ENCODE assay signal across 20 cellular contexts in genomic region chr6:132843316-132844040, GRCh38. TPM values are rescaled to one million over a fixed set of nuclear protein-coding genes. Genes with fewer than 3 reads are reported as not detected.
DNase-seq lines count a peak whose midpoint lies in the region; ATAC-seq, FAIRE-seq and TF ChIP-seq lines count a peak whose summit lies in the region.
"Had no signal": no experiment of that assay in that cellular context is flagged by ENCODE, and none has a peak within 500 bp of the region (broad histone marks: within the 10 kb centered on the region; RNA-seq: fewer than 3 reads in every experiment).

No MANE protein-coding gene starts in this region.

- H3K4me1 ChIP-seq in GM23338 (ENCODE audit: insufficient read depth), result peaks cover 10% of the 10 kb centered on the region
- peaks cover 9% of the 10 kb centered on the region; the same call in 1 of the 2 replicates for H3K4me1 ChIP-seq in HUES48 (ENCODE audit: control insufficient read depth, insufficient read depth, low read length)
- H3K4me1 ChIP-seq in astrocyte (ENCODE audit: insufficient read depth, low read length), result no peaks in the 10 kb centered on the region
- no peaks in the 10 kb centered on the region for H3K4me1 ChIP-seq in CD4-positive, alpha-beta memory T cell (ENCODE audit: insufficient read depth, low read length)
- no peaks in the 10 kb centered on the region for H3K4me1 ChIP-seq in esophagus squamous epithelium
- H3K4me1 ChIP-seq: BLaER1 treated with 17β-estradiol and CSF1 and Interleukin-3, amounts not matched to agents 10 nM and 100 nM; Caco-2 had no signal

- H3K79me2 ChIP-seq in GM23338 (replicated peaks; ENCODE audit: insufficient read depth) (no peaks in the 10 kb centered on the region), astrocyte (ENCODE audit: insufficient read depth, low read length) (no peaks in the 10 kb centered on the region)

- no peak overlapping the region for H2AFZ ChIP-seq in GM23338
- no peak overlapping the region for H2AFZ ChIP-seq in astrocyte (ENCODE audit: low read depth, low read length)

- H4K20me1 ChIP-seq in GM23338 (replicated peaks; ENCODE audit: insufficient read depth) (no peaks in the 10 kb centered on the region), astrocyte (ENCODE audit: insufficient read depth, low read length) (no peaks in the 10 kb centered on the region)
- H4K20me1 ChIP-seq: BLaER1 treated with 17β-estradiol and CSF1 and Interleukin-3, amounts not matched to agents 10 nM and 100 nM had no signal

- H3K36me3 Mint-ChIP-seq in GM23338 (ENCODE audit: low read depth) (no peaks in the 10 kb centered on the region), astrocyte (ENCODE audit: low read depth, unreplicated experiment) (no peaks in the 10 kb centered on the region)
- H3K36me3 Mint-ChIP-seq in CD4-positive, alpha-beta memory T cell, result no peaks in the 10 kb centered on the region
- H3K36me3 Mint-ChIP-seq: CD8-positive, alpha-beta memory T cell had no signal

- peaks cover 12% of the 10 kb centered on the region; the same call in 2 of the 3 replicates for H3K4me1 Mint-ChIP-seq in GM23338
- no peaks in the 10 kb centered on the region for H3K4me1 Mint-ChIP-seq in astrocyte (ENCODE audit: low read depth, unreplicated experiment)
- no peaks in the 10 kb centered on the region for H3K4me1 Mint-ChIP-seq in CD4-positive, alpha-beta memory T cell
- H3K4me1 Mint-ChIP-seq: B cell; CD8-positive, alpha-beta memory T cell had no signal

- H3K9me3 Mint-ChIP-seq in GM23338 (no peaks in the 10 kb centered on the region), astrocyte (ENCODE audit: unreplicated experiment) (no peaks in the 10 kb centered on the region)
- H3K9me3 Mint-ChIP-seq in CD4-positive, alpha-beta memory T cell, result peaks cover 0 to 2% (median 0%) of the 10 kb centered on the region in 8 donors
- H3K9me3 Mint-ChIP-seq: HFFc6 had no signal

- no peak overlapping the region for H3K27ac Mint-ChIP-seq in GM23338
- no peak overlapping the region for H3K27ac Mint-ChIP-seq in astrocyte (ENCODE audit: unreplicated experiment)
- no peak overlapping the region for H3K27ac Mint-ChIP-seq in CD4-positive, alpha-beta memory T cell
- H3K27ac Mint-ChIP-seq: B cell; CD8-positive, alpha-beta memory T cell; HFFc6 had no signal

- no peaks in the 10 kb centered on the region for H3F3A ChIP-seq in GM23338 (replicated peaks; ENCODE audit: low read depth)

- DNase-seq in GM23338 (ENCODE audit: low spot score), result peak; percentile 34
- peak; percentile 22 for DNase-seq in astrocyte (ENCODE audit: low read depth)
- DNase-seq in left kidney (ENCODE audit: low read depth, low spot score), result peak; percentile 73
- no peak for DNase-seq in NOMO-1 (lab: John Stamatoyannopoulos, UW; ENCODE audit: unreplicated experiment in 2 of 2)
- no peak for DNase-seq in CD4-positive, alpha-beta memory T cell
- no peak for DNase-seq in esophagus squamous epithelium (lab: John Stamatoyannopoulos, UW)
- DNase-seq: Caco-2; CD8-positive, alpha-beta memory T cell; HCEC 1CT; HFFc6 had no signal

- FAIRE-seq in astrocyte (lab: Jason Lieb, UNC), result no peak
- FAIRE-seq: D721Med, G401.6, GM12891, GM19239, H54, HTR-8/SVneo had no signal

- no peaks in the 10 kb centered on the region for H3K9me2 ChIP-seq in GM23338 (ENCODE audit: insufficient read depth)

- intact Hi-C loops in CD4-positive, alpha-beta memory T cell (cut with micrococcal nuclease), result loop anchor here (2.0 kb wide), 1 partner anchor 23 kb away; no protein-coding TSS in a partner anchor
- intact Hi-C loops in esophagus squamous epithelium (cut with DNase I), result no loop called here

- WGBS in esophagus squamous epithelium, 2 donors, result 72 to 73% methylated on average over 8 of the region's 8 CpGs

- H3K4me2 ChIP-seq in GM23338, result peak overlapping the region; percentile 25; the same call in 1 of the 2 replicates
- H3K4me2 ChIP-seq in astrocyte (ENCODE audit: low read length), result no peak overlapping the region
- H3K4me2 ChIP-seq: BLaER1 treated with 17β-estradiol and CSF1 and Interleukin-3, amounts not matched to agents 10 nM and 100 nM had no signal

- no peak overlapping the region for H3K27ac ChIP-seq in GM23338 (ENCODE audit: low read depth)
- H3K27ac ChIP-seq in HUES48 (ENCODE audit: low read depth, low read length), result peak overlapping the region; percentile 31
- H3K27ac ChIP-seq in astrocyte (ENCODE audit: low read depth, low read length), result no peak overlapping the region
- no peak overlapping the region for H3K27ac ChIP-seq in CD4-positive, alpha-beta memory T cell (ENCODE audit: low read depth, low read length)
- H3K27ac ChIP-seq in esophagus squamous epithelium, result no peak overlapping the region
- H3K27ac ChIP-seq: BLaER1 treated with 17β-estradiol and CSF1 and Interleukin-3, amounts not matched to agents 10 nM and 100 nM had no signal

- H3K4me3 Mint-ChIP-seq in GM23338 (no peak overlapping the region), astrocyte (ENCODE audit: unreplicated experiment) (no peak overlapping the region)
- no peak overlapping the region for H3K4me3 Mint-ChIP-seq in CD4-positive, alpha-beta memory T cell
- H3K4me3 Mint-ChIP-seq: B cell; CD8-positive, alpha-beta memory T cell; HFFc6 had no signal

- TF ChIP-seq POLR2A in esophagus squamous epithelium (IDR thresholded peaks at IDR 0.05), result no peak

- TF ChIP-seq CTCF in GM23338 (conservative IDR thresholded peaks at IDR 0.05; ENCODE audit: low read depth in 2 of 2) (no peak), astrocyte (IDR thresholded peaks at IDR 0.05; ENCODE audit: insufficient read depth, low read depth, low read length) (no peak), esophagus squamous epithelium (IDR thresholded peaks at IDR 0.05) (no peak)

- ATAC-seq in GM23338 (peak; percentile 81), HG02870 (IDR thresholded peaks at IDR 0.05; ENCODE audit: unreplicated experiment) (no peak)

- no peaks in the 10 kb centered on the region for H3K27me3 ChIP-seq in GM23338 (ENCODE audit: insufficient read depth)
- no peaks in the 10 kb centered on the region for H3K27me3 ChIP-seq in HUES48 (ENCODE audit: control insufficient read depth, insufficient read depth, low read length)
- no peaks in the 10 kb centered on the region for H3K27me3 ChIP-seq in astrocyte (ENCODE audit: insufficient read depth, low read length)
- H3K27me3 ChIP-seq in CD4-positive, alpha-beta memory T cell (ENCODE audit: insufficient read depth, low read length), result no peaks in the 10 kb centered on the region
- no peaks in the 10 kb centered on the region for H3K27me3 ChIP-seq in esophagus squamous epithelium
- H3K27me3 ChIP-seq: BLaER1 treated with 17β-estradiol and CSF1 and Interleukin-3, amounts not matched to agents 10 nM and 100 nM had no signal

- H3K9me3 ChIP-seq in HUES48 (ENCODE audit: control insufficient read depth, insufficient read depth, low read length) (no peaks in the 10 kb centered on the region), astrocyte (ENCODE audit: insufficient read depth, low read depth, low read length) (no peaks in the 10 kb centered on the region), esophagus squamous epithelium (no peaks in the 10 kb centered on the region)
- H3K9me3 ChIP-seq in CD4-positive, alpha-beta memory T cell (ENCODE audit: control insufficient read depth in 1 of 2, low read length in 2 of 2), result no peaks in the 10 kb centered on the region
- H3K9me3 ChIP-seq: BLaER1 treated with 17β-estradiol and CSF1 and Interleukin-3, amounts not matched to agents 10 nM and 100 nM; Caco-2 had no signal

- no peak overlapping the region for H3K9ac ChIP-seq in HUES48 (ENCODE audit: low read depth, low read length)
- H3K9ac ChIP-seq in astrocyte (ENCODE audit: low read length), result no peak overlapping the region
- H3K9ac ChIP-seq: BLaER1 treated with 17β-estradiol and CSF1 and Interleukin-3, amounts not matched to agents 10 nM and 100 nM had no signal

- peaks cover 4% of the 10 kb centered on the region for H3K27me3 Mint-ChIP-seq in GM23338 (ENCODE audit: insufficient read depth, low read depth, poor library complexity)
- no peaks in the 10 kb centered on the region for H3K27me3 Mint-ChIP-seq in astrocyte (ENCODE audit: low read depth, unreplicated experiment)
- H3K27me3 Mint-ChIP-seq in CD4-positive, alpha-beta memory T cell, result peaks cover 2 to 5% of the 10 kb centered on the region in 2 donors

- CTCF ChIA-PET in CD4-positive, alpha-beta memory T cell (lab: Charles Lee; ENCODE audit: partially characterized antibody), result interaction anchor here (0.7 to 0.8 kb wide), 2 partner anchors 14 to 15 kb away, joined by 3 read pairs; no protein-coding TSS in a partner anchor

- POLR2A ChIA-PET in CD4-positive, alpha-beta memory T cell (lab: Charles Lee; ENCODE audit: partially characterized antibody), result no interaction called here

- H3K36me3 ChIP-seq in GM23338 (ENCODE audit: insufficient read depth), result no peaks in the 10 kb centered on the region
- H3K36me3 ChIP-seq in HUES48 (ENCODE audit: control insufficient read depth, insufficient read depth, low read length), result no peaks in the 10 kb centered on the region
- no peaks in the 10 kb centered on the region for H3K36me3 ChIP-seq in astrocyte (ENCODE audit: insufficient read depth, low read length)
- no peaks in the 10 kb centered on the region for H3K36me3 ChIP-seq in CD4-positive, alpha-beta memory T cell (ENCODE audit: insufficient read depth, low read length)
- no peaks in the 10 kb centered on the region for H3K36me3 ChIP-seq in esophagus squamous epithelium
- H3K36me3 ChIP-seq: BLaER1 treated with 17β-estradiol and CSF1 and Interleukin-3, amounts not matched to agents 10 nM and 100 nM had no signal

- no peak overlapping the region for H3K4me3 ChIP-seq in GM23338
- no peak overlapping the region for H3K4me3 ChIP-seq in HUES48 (ENCODE audit: low read depth, low read length)
- no peak overlapping the region for H3K4me3 ChIP-seq in astrocyte (ENCODE audit: insufficient read depth, low read depth, low read length)
- no peak overlapping the region for H3K4me3 ChIP-seq in CD4-positive, alpha-beta memory T cell (ENCODE audit: low read length in 2 of 2)
- no peak overlapping the region for H3K4me3 ChIP-seq in esophagus squamous epithelium
- H3K4me3 ChIP-seq: BLaER1 treated with 17β-estradiol and CSF1 and Interleukin-3, amounts not matched to agents 10 nM and 100 nM had no signal

TF ChIP-seq in GM23338, 12 proteins besides CTCF, POLR2A, EP300 and RAD21 (continues in another document):
- no peak for TF ChIP-seq ZNF114 (CRISPR knock-in tag; IDR thresholded peaks at IDR 0.05)
- TF ChIP-seq CREB1 (CRISPR knock-in tag; IDR thresholded peaks at IDR 0.05; ENCODE audit: low read depth), result no peak
- TF ChIP-seq JUNB (IDR thresholded peaks at IDR 0.05; ENCODE audit: unreplicated experiment), result no peak

RNA-seq across cellular contexts. Expression of gene RPS12, which starts 29.1 kb away (rescaled TPM):
- 1,103 and 1,363 TPM in 2 replicates for total RNA-seq in GM23338 (2014; rRNA removed; shearing (Covaris generic))
- polyA plus RNA-seq in GM23338 (2016; fragmentation: Nextera tagmentation; extraction: Ambion mirVana), result 1,209 and 1,220 TPM in 2 replicates
- total RNA-seq in astrocyte (959 and 1,022 TPM in 2 replicates), esophagus squamous epithelium (1,000 to 10,000 TPM in 3 of 4 donors, 100 to 1,000 TPM in 1; 520 to 3,256 (median 2,293) TPM)
- total RNA-seq in CD4-positive, alpha-beta memory T cell, result 1,000 to 10,000 TPM; 2,480 to 2,511 TPM
- polyA plus RNA-seq in CD4-positive, alpha-beta memory T cell, result 1,000 to 10,000 TPM; 1,677 to 2,818 TPM

RNA-seq across cellular contexts. Expression of gene SLC18B1, which starts 45.0 kb away (rescaled TPM):
- 37.4 and 38.8 TPM in 2 replicates for total RNA-seq in GM23338 (2014; rRNA removed; shearing (Covaris generic))
- polyA plus RNA-seq in GM23338 (2016; fragmentation: Nextera tagmentation; extraction: Ambion mirVana), result 22.0 and 26.4 TPM in 2 replicates
- total RNA-seq in astrocyte (8.2 and 10.6 TPM in 2 replicates), esophagus squamous epithelium (10 to 100 TPM; 11.2 to 28.7 (median 16.8) TPM)
- 10 to 100 TPM; 13.8 to 14.7 TPM for total RNA-seq in CD4-positive, alpha-beta memory T cell
- 10 to 100 TPM; 11.6 to 19.5 TPM for polyA plus RNA-seq in CD4-positive, alpha-beta memory T cell

Comparison
In these comparisons a context has a peak if more than half of its experiments do, and no peak if none do; other contexts are left out.
1. DNase-seq: peak in GM23338 (single experiment), astrocyte (single experiment) and left kidney (single experiment); none in NOMO-1 (0 of 2), CD4-positive, alpha-beta memory T cell (0 of 5) and esophagus squamous epithelium (single experiment).